Comparison of ENCODE assay signal across 17 cellular contexts in the genomic region with DNA sequence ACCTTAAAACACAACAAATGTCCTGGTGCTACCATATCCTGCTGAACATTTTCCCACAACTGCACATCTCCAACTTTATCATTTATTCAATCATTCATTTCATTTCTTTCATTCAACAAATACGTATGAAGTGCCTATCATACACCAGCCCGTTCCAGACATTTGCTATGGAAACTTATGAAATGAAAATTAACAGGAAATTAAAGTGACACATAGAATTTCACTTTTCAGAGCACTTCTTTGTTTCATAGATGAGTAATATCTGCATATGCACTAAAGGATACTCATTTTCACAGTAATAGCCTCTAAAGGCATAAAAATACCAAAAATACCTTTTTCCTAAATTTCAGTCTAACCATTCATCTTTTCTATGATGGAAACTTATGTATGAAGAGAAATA. TPM values are rescaled to one million over a fixed set of nuclear protein-coding genes. Genes with fewer than 3 reads are reported as not detected.
DNase-seq lines count a peak whose midpoint lies in the region; ATAC-seq and TF ChIP-seq lines count a peak whose summit lies in the region.
"Had no signal": no experiment of that assay in that cellular context is flagged by ENCODE, and none has a peak within 500 bp of the region (broad histone marks: within the 10 kb centered on the region; RNA-seq: fewer than 3 reads in every experiment).

No MANE protein-coding gene starts in this region.

- no peaks in the 10 kb centered on the region for H3K27me3 Mint-ChIP-seq in activated T-cell treated with anti-CD3 and anti-CD28 coated beads, Interleukin-2, amount 50 U/mL, for 24 hours
- no peaks in the 10 kb centered on the region for H3K27me3 Mint-ChIP-seq in central memory CD8-positive, alpha-beta T cell
- H3K27me3 Mint-ChIP-seq: IgD-negative memory B cell had no signal

- H3K4me1 ChIP-seq in left ventricle myocardium inferior, result peaks cover 33% of the 10 kb centered on the region
- peaks cover 0 to 5% (median 2%) of the 10 kb centered on the region in 4 donors for H3K4me1 ChIP-seq in stomach

- peaks cover 98% of the 10 kb centered on the region for H3K36me3 Mint-ChIP-seq in activated T-cell treated with anti-CD3 and anti-CD28 coated beads, Interleukin-2, amount 50 U/mL, for 24 hours (ENCODE audit: low read depth)
- peaks cover 42% of the 10 kb centered on the region for H3K36me3 Mint-ChIP-seq in central memory CD8-positive, alpha-beta T cell (ENCODE audit: insufficient read depth)
- H3K36me3 Mint-ChIP-seq: IgD-negative memory B cell had no signal

- intact Hi-C loops in left ventricle myocardium inferior (cut with micrococcal nuclease) (no loop called here), left ventricle myocardium superior (cut with micrococcal nuclease) (no loop called here), stomach (cut with DNase I; ENCODE audit: low total_unique reads) (no loop called here)

- H3K36me3 ChIP-seq in left ventricle myocardium inferior, result peaks cover 63% of the 10 kb centered on the region
- H3K36me3 ChIP-seq in stomach, result peaks cover 20 to 73% (median 65%) of the 10 kb centered on the region in 4 donors

- peak overlapping the region; percentile 92 for H3K27ac Mint-ChIP-seq in activated T-cell treated with anti-CD3 and anti-CD28 coated beads, Interleukin-2, amount 50 U/mL, for 24 hours
- H3K27ac Mint-ChIP-seq in central memory CD8-positive, alpha-beta T cell (ENCODE audit: low read depth), result peak overlapping the region; percentile 33
- H3K27ac Mint-ChIP-seq: IgD-negative memory B cell had no signal

- H3K9me3 ChIP-seq in left ventricle myocardium inferior (replicated peaks) (no peaks in the 10 kb centered on the region), stomach (no peaks in the 10 kb centered on the region)

- peak overlapping the region; percentile 1 for H3K4me3 Mint-ChIP-seq in activated T-cell treated with anti-CD3 and anti-CD28 coated beads, Interleukin-2, amount 50 U/mL, for 24 hours
- H3K4me3 Mint-ChIP-seq in central memory CD8-positive, alpha-beta T cell, result no peak overlapping the region
- H3K4me3 Mint-ChIP-seq: IgD-negative memory B cell had no signal

- H3K4me1 Mint-ChIP-seq in activated T-cell treated with anti-CD3 and anti-CD28 coated beads, Interleukin-2, amount 50 U/mL, for 24 hours (ENCODE audit: low read depth), result peaks cover 80% of the 10 kb centered on the region
- H3K4me1 Mint-ChIP-seq in central memory CD8-positive, alpha-beta T cell, result peaks cover under 1% of the 10 kb centered on the region

- ATAC-seq in left ventricle myocardium superior, result no peak
- ATAC-seq in central memory CD8-positive, alpha-beta T cell (replicated peaks; ENCODE audit: extremely low read depth, poor library complexity, severe bottlenecking), result no peak

- no peak for DNase-seq in activated T-cell treated with anti-CD3 and anti-CD28 coated beads, Interleukin-2, amount 50 U/mL, for 24 hours
- DNase-seq in activated T-cell treated with anti-CD3 and anti-CD28 coated beads for 4 hours (no peak), left ventricle myocardium inferior (no peak), left ventricle myocardium superior (no peak), stomach (no peak), AG08395 (ENCODE audit: low spot score) (no peak)
- no peak for DNase-seq in central memory CD8-positive, alpha-beta T cell (ENCODE audit: low spot score in 2 of 2)
- DNase-seq: DMS 273 treated with DMSO at 0.1 percent for 48 hours, GF-D8, HCEC 1CT, NCI-H1105 treated with DMSO at 0.1 percent for 48 hours, NCI-H1694 treated with DMSO at 0.1 percent for 48 hours, NCI-H2107, NCI-H2227 treated with DMSO at 0.1 percent for 48 hours, NCI-H524 had no signal

- TF ChIP-seq POLR2A in stomach (IDR thresholded peaks at IDR 0.05), result no peak

- TF ChIP-seq CTCF in left ventricle myocardium inferior (IDR thresholded peaks at IDR 0.05; ENCODE audit: borderline replicate concordance) (no peak), stomach (IDR thresholded peaks at IDR 0.05) (no peak)

- H3K4me3 ChIP-seq in left ventricle myocardium inferior, result no peak overlapping the region
- no peak overlapping the region for H3K4me3 ChIP-seq in stomach

- no peaks in the 10 kb centered on the region for H3K27me3 ChIP-seq in left ventricle myocardium inferior (ENCODE audit: low read depth)
- no peaks in the 10 kb centered on the region for H3K27me3 ChIP-seq in stomach

- H3K9me3 Mint-ChIP-seq in activated T-cell treated with anti-CD3 and anti-CD28 coated beads, Interleukin-2, amount 50 U/mL, for 24 hours, result no peaks in the 10 kb centered on the region
- H3K9me3 Mint-ChIP-seq in central memory CD8-positive, alpha-beta T cell, result no peaks in the 10 kb centered on the region
- H3K9me3 Mint-ChIP-seq: IgD-negative memory B cell had no signal

- 89 to 92% (median 90%) methylated on average over 2 of the region's 2 CpGs for WGBS in stomach, 5 donors

- H3K27ac ChIP-seq in left ventricle myocardium inferior (replicated peaks), result peak overlapping the region; percentile 68
- no peak overlapping the region for H3K27ac ChIP-seq in stomach
- H3K27ac ChIP-seq: C4-2B had no signal

- no peak for TF ChIP-seq EP300 in stomach (IDR thresholded peaks at IDR 0.05)

RNA-seq across cellular contexts. Expression of gene CNIH1, which starts 12.6 kb away (rescaled TPM):
- total RNA-seq in left ventricle myocardium inferior (89.0 TPM), left ventricle myocardium superior (102 TPM), stomach (10 to 100 TPM in 3 of 5 donors, 1 to 10 TPM in 2; 4.7 to 46.4 (median 19.4) TPM)
- polyA plus RNA-seq in stomach, result 10 to 100 TPM; 63.3 to 78.5 (median 67.3) TPM

RNA-seq across cellular contexts. Expression of gene CDKN3, which starts 31.7 kb away (rescaled TPM):
- total RNA-seq in left ventricle myocardium inferior (4.3 TPM), left ventricle myocardium superior (5.5 TPM), stomach (1 to 10 TPM in 3 of 5 donors, not detected in 2; 1.8 to 7.0 (median 5.5) TPM)
- polyA plus RNA-seq in stomach, result 10 to 100 TPM in 2 of 3 donors, 1 to 10 TPM in 1; 3.7 to 20.8 (median 14.4) TPM
- polyA plus RNA-seq: IgD-negative memory B cell had no signal
